Comparison of ENCODE assay signal across 42 cellular contexts in the genomic region with DNA sequence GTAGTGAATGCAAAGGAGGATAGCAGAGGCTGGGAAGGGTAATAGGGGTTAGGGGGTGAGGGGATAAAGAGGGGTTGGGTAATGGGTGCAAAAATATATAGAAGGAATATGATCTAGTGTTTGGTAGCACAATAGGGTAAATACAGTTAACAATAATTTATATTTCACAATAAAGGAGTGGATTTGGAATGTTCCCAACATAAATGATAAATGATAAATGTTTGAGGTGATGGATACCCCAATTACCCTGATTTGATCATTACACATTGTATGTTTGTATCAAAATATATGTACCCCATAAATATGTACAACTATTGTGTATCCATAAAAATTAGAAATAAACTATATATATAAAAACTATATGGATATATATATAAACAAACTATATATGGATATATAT. TPM values are rescaled to one million over a fixed set of nuclear protein-coding genes. Genes with fewer than 3 reads are reported as not detected.
DNase-seq lines count a peak whose midpoint lies in the region; ATAC-seq, FAIRE-seq and TF ChIP-seq lines count a peak whose summit lies in the region.
"Had no signal": no experiment of that assay in that cellular context is flagged by ENCODE, and none has a peak within 500 bp of the region (broad histone marks: within the 10 kb centered on the region; RNA-seq: fewer than 3 reads in every experiment).

No MANE protein-coding gene starts in this region.

- DNase-seq in HepG2 (ENCODE audit: low spot score) = no peak
- no peak for DNase-seq in right lobe of liver
- DNase-seq in K562 (ENCODE audit: extremely low read depth in 1 of 4, low spot score in 3 of 4) = no peak
- DNase-seq in small intestine = no peak
- no peak for DNase-seq in T-helper 9 cell
- DNase-seq in activated CD4-positive, alpha-beta T cell treated with anti-CD3 and anti-CD28 coated beads, Interleukin-2, amount 50 U/mL, for 4 hours = no peak
- no peak for DNase-seq in NCI-H1930 (lab: John Stamatoyannopoulos, UW)
- DNase-seq: 8988T; ACHN; AML-193; BE2C; C1 segment of cervical spinal cord; Caco-2; Calu3; CD4-positive, alpha-beta memory T cell; CD4-positive, alpha-beta T cell; CD4-positive, CD25-positive, alpha-beta regulatory T cell; CD8-positive, alpha-beta memory T cell; CD8-positive, alpha-beta T cell; COR-L47; DMS 273 treated with DMSO at 0.1 percent for 48 hours; DMS153; DMS53; DMS79; DMS79 treated with DMSO at 0.1 percent for 48 hours; DND-41; EL had no signal

- no peak for TF ChIP-seq CTCF in HepG2 (CRISPR knock-in tag; IDR thresholded peaks at IDR 0.05)
- no peak for TF ChIP-seq CTCF in right lobe of liver (IDR thresholded peaks at IDR 0.05)
- TF ChIP-seq CTCF in K562 (IDR thresholded peaks at IDR 0.05 in 2 of 3, conservative IDR thresholded peaks at IDR 0.05 in 1 of 3; ENCODE audit: insufficient read depth in 2 of 3, low read depth in 1 of 3, low read length in 3 of 3) = no peak

- H3K27ac ChIP-seq in HepG2 (ENCODE audit: extremely low read length, insufficient read depth, low read length) (no peak overlapping the region), right lobe of liver (no peak overlapping the region), K562 (ENCODE audit: extremely low read depth, low read depth, low read length) (no peak overlapping the region), small intestine (ENCODE audit: low read depth in 1 of 2, low read length in 1 of 2) (no peak overlapping the region)
- H3K27ac ChIP-seq: 22Rv1; A549; BLaER1; BLaER1 treated with 17β-estradiol and CSF1 and Interleukin-3, amounts not matched to agents 10 nM and 100 nM; C4-2B had no signal

- CTCF ChIA-PET in HepG2 (lab: Yijun Ruan, JAX; ENCODE audit: low intra/inter-chr PET ratio, low total read pairs) = no interaction called here
- CTCF ChIA-PET in K562 (lab: Yijun Ruan, JAX; ENCODE audit: low intra/inter-chr PET ratio) = no interaction called here

- BruUV-seq in HepG2 (replicated peaks; lab: Mats Ljungman, UMichigan) (no TSS peak), K562 (replicated peaks; lab: Mats Ljungman, UMichigan) (no TSS peak)

- FAIRE-seq in HepG2 (lab: Jason Lieb, UNC) = no peak
- FAIRE-seq in K562 (lab: Jason Lieb, UNC) = no peak
- peak; percentile 43 for FAIRE-seq in colon (lab: Jason Lieb, UNC)
- FAIRE-seq in small intestine (lab: Jason Lieb, UNC) = peak; percentile 23
- FAIRE-seq: A204.1, D721Med had no signal

- POLR2A ChIA-PET in HepG2 (lab: Yijun Ruan, JAX) (no interaction called here), K562 (lab: Yijun Ruan, JAX) (no interaction called here)

- H3K27me3 ChIP-seq in HepG2 (ENCODE audit: control insufficient read depth in 1 of 2, insufficient read depth in 2 of 2, low read length in 2 of 2) = no peaks in the 10 kb centered on the region
- H3K27me3 ChIP-seq in right lobe of liver = no peaks in the 10 kb centered on the region
- H3K27me3 ChIP-seq in K562 (ENCODE audit: control insufficient read depth in 2 of 2, insufficient read depth in 2 of 2, low read length in 2 of 2) = no peaks in the 10 kb centered on the region; a peak in 1 of 5 replicates
- no peaks in the 10 kb centered on the region for H3K27me3 ChIP-seq in small intestine (ENCODE audit: control insufficient read depth in 2 of 2, insufficient read depth in 2 of 2, low read length in 2 of 2)
- H3K27me3 ChIP-seq: BLaER1; BLaER1 treated with 17β-estradiol and CSF1 and Interleukin-3, amounts not matched to agents 10 nM and 100 nM had no signal

- H3K9ac ChIP-seq in HepG2 (ENCODE audit: insufficient read depth, low read depth, low read length) = no peak overlapping the region
- no peak overlapping the region for H3K9ac ChIP-seq in K562 (ENCODE audit: insufficient read depth in 1 of 2, low read depth in 2 of 2, low read length in 2 of 2)
- H3K9ac ChIP-seq: BLaER1; BLaER1 treated with 17β-estradiol and CSF1 and Interleukin-3, amounts not matched to agents 10 nM and 100 nM had no signal

- no peak overlapping the region for H2AFZ ChIP-seq in HepG2 (ENCODE audit: low read length)
- no peak overlapping the region for H2AFZ ChIP-seq in K562 (ENCODE audit: low read depth, low read length)

- no peak overlapping the region for H3K4me3 ChIP-seq in HepG2 (replicated peaks in 1 of 3; ENCODE audit: insufficient read depth in 1 of 3, low read depth in 2 of 3, low read length in 3 of 3)
- no peak overlapping the region for H3K4me3 ChIP-seq in right lobe of liver
- H3K4me3 ChIP-seq in K562 = no peak overlapping the region
- no peak overlapping the region for H3K4me3 ChIP-seq in small intestine (ENCODE audit: low read depth in 1 of 2, low read length in 2 of 2)
- H3K4me3 ChIP-seq: A549; BLaER1; BLaER1 treated with 17β-estradiol and CSF1 and Interleukin-3, amounts not matched to agents 10 nM and 100 nM had no signal

- H3K4me1 ChIP-seq in HepG2 (ENCODE audit: insufficient read depth, low read length) (no peaks in the 10 kb centered on the region), right lobe of liver (peaks cover 0 to 5% (median 0%) of the 10 kb centered on the region in 4 donors), K562 (replicated peaks in 1 of 2; ENCODE audit: control insufficient read depth in 2 of 2, insufficient read depth in 2 of 2, low read length in 2 of 2) (no peaks in the 10 kb centered on the region), small intestine (ENCODE audit: control insufficient read depth in 2 of 2, insufficient read depth in 1 of 2, low read depth in 1 of 2, low read length in 1 of 2) (peaks cover 1 to 7% of the 10 kb centered on the region in 2 donors)
- H3K4me1 ChIP-seq: BE2C, Caco-2 had no signal

- in situ Hi-C loops in HepG2 (cut with HindIII; ENCODE audit: extremely low pct_ligation_motif_present, low pct_unique_long_range_greater_than_20kb) = no loop called here
- in situ Hi-C loops in K562 (cut with MboI) = no loop called here

- intact Hi-C loops in HepG2 (cut with micrococcal nuclease; ENCODE audit: unreplicated experiment) (loop anchor here (10.0 kb wide), 1 partner anchor 79 kb away; no protein-coding TSS in a partner anchor), right lobe of liver (cut with DNase I) (no loop called here), K562 (cut with micrococcal nuclease) (no loop called here)

- no peak for TF ChIP-seq EP300 in HepG2 (IDR thresholded peaks at IDR 0.05; ENCODE audit: low read depth in 2 of 2, low read length in 2 of 2)
- TF ChIP-seq EP300 in HepG2 (CRISPR knock-in tag; IDR thresholded peaks at IDR 0.05; ENCODE audit: borderline replicate concordance) = no peak
- TF ChIP-seq EP300 in K562 (IDR thresholded peaks at IDR 0.05; ENCODE audit: low read length) = no peak

- H3K36me3 ChIP-seq in HepG2 (replicated peaks in 1 of 2; ENCODE audit: control insufficient read depth in 1 of 2, insufficient read depth in 2 of 2, low read length in 2 of 2) (no peaks in the 10 kb centered on the region), right lobe of liver (no peaks in the 10 kb centered on the region), K562 (ENCODE audit: control insufficient read depth, insufficient read depth, low read length) (no peaks in the 10 kb centered on the region), small intestine (ENCODE audit: control insufficient read depth in 2 of 2, insufficient read depth in 2 of 2, low read length in 2 of 2) (peaks cover 0 to 2% of the 10 kb centered on the region in 2 donors)
- H3K36me3 ChIP-seq: BE2C; BLaER1; BLaER1 treated with 17β-estradiol and CSF1 and Interleukin-3, amounts not matched to agents 10 nM and 100 nM had no signal

- no peak overlapping the region for H3K4me2 ChIP-seq in HepG2 (ENCODE audit: low read depth, low read length)
- H3K4me2 ChIP-seq in K562 (ENCODE audit: insufficient read depth, low read length) = no peak overlapping the region
- H3K4me2 ChIP-seq: A549; BLaER1; BLaER1 treated with 17β-estradiol and CSF1 and Interleukin-3, amounts not matched to agents 10 nM and 100 nM had no signal

- H4K20me1 ChIP-seq in HepG2 (ENCODE audit: insufficient read depth, low read length) (no peaks in the 10 kb centered on the region), K562 (replicated peaks; ENCODE audit: control insufficient read depth, insufficient read depth, low read length) (no peaks in the 10 kb centered on the region)
- H4K20me1 ChIP-seq: BLaER1; BLaER1 treated with 17β-estradiol and CSF1 and Interleukin-3, amounts not matched to agents 10 nM and 100 nM had no signal

- no peak for TF ChIP-seq POLR2A in HepG2 (IDR thresholded peaks at IDR 0.05; ENCODE audit: insufficient read depth in 1 of 2, low read depth in 2 of 2, low read length in 2 of 2)
- no peak for TF ChIP-seq POLR2A in right lobe of liver (IDR thresholded peaks at IDR 0.05)
- TF ChIP-seq POLR2A in K562 (conservative IDR thresholded peaks at IDR 0.05) = no peak

- no peak for TF ChIP-seq RAD21 in HepG2 (CRISPR knock-in tag; IDR thresholded peaks at IDR 0.05)
- TF ChIP-seq RAD21 in K562 (CRISPR knock-in tag; conservative IDR thresholded peaks at IDR 0.05 in 1 of 2, IDR thresholded peaks at IDR 0.05 in 1 of 2) = no peak

- ATAC-seq in HepG2 = no peak
- ATAC-seq in right lobe of liver = no peak
- no peak for ATAC-seq in K562
- ATAC-seq: A549; CD8-positive, alpha-beta T cell had no signal

- H3K9me1 ChIP-seq in K562 (ENCODE audit: control insufficient read depth, insufficient read depth, low read length) = no peaks in the 10 kb centered on the region

- H3K9me3 ChIP-seq in HepG2 (ENCODE audit: low read length) (no peaks in the 10 kb centered on the region), right lobe of liver (no peaks in the 10 kb centered on the region), K562 (replicated peaks; ENCODE audit: control insufficient read depth, insufficient read depth, low read depth, low read length) (no peaks in the 10 kb centered on the region), small intestine (ENCODE audit: control insufficient read depth, low read depth) (no peaks in the 10 kb centered on the region)
- H3K9me3 ChIP-seq: A549; BE2C; BLaER1; BLaER1 treated with 17β-estradiol and CSF1 and Interleukin-3, amounts not matched to agents 10 nM and 100 nM; Caco-2 had no signal

- no peaks in the 10 kb centered on the region for H3K79me2 ChIP-seq in HepG2 (ENCODE audit: insufficient read depth, low read length)
- no peaks in the 10 kb centered on the region for H3K79me2 ChIP-seq in K562 (ENCODE audit: control insufficient read depth, insufficient read depth, low read length)

RNA-seq across cellular contexts. Expression of a gene that starts 1.0 kb away (rescaled TPM):
- total RNA-seq in HepG2 (2016; rRNA removed; fragmentation: Illumina TruSeq; extraction: Trizol) (0.09 and 0.10 TPM in 2 replicates), right lobe of liver (under 1 TPM in 4 of 6 experiments, not detected in 2; 0.11 to 0.21 (median 0.17) TPM), K562 (2014; rRNA removed) (not detected in 2 replicates), K562 (2014; rRNA removed; fragmentation: Illumina TruSeq; extraction: Trizol) (not detected in 2 replicates), K562 (2015; rRNA removed; fragmentation: Illumina TruSeq; extraction: Trizol) (not detected in 2 replicates), K562 (2021) (not detected in 2 replicates)
- 0.35 and 0.40 TPM in 2 replicates for total RNA-seq in HepG2 (2016; cell fraction: cytosol; rRNA removed; fragmentation: Illumina TruSeq; extraction: Trizol; ENCODE audit: low read depth)
- 0.17 TPM in 1 of 2 replicates, not detected in the other for total RNA-seq in HepG2 (2016; cell fraction: insoluble cytoplasmic fraction; rRNA removed; fragmentation: Illumina TruSeq; extraction: Trizol)
- total RNA-seq in HepG2 (2016; cell fraction: membrane; rRNA removed; fragmentation: Illumina TruSeq; extraction: Trizol) = 0.19 and 0.24 TPM in 2 replicates
- 0.31 and 0.44 TPM in 2 replicates for total RNA-seq in HepG2 (2016; cell fraction: nucleus; rRNA removed; fragmentation: Illumina TruSeq; extraction: Trizol)
- polyA plus RNA-seq in HepG2 (2011; rRNA removed) (0.11 and 0.54 TPM in 2 replicates), K562 (2011; rRNA removed) (not detected in 2 replicates), K562 (2014; fragmentation: Illumina TruSeq; extraction: Trizol) (not detected in 2 replicates), K562 (2014; fragmentation: Nextera tagmentation; extraction: Ambion mirVana) (not detected), K562 (2014; rRNA removed) (not detected in 2 replicates), small intestine (10 to 100 TPM; 31.2 to 56.5 (median 54.3) TPM)
- polyA plus RNA-seq in HepG2 (2011; cell fraction: cytosol; rRNA removed) = 0.01 and 0.08 TPM in 2 replicates
- 0.26 and 0.48 TPM in 2 replicates for polyA plus RNA-seq in HepG2 (2011; cell fraction: nucleus; rRNA removed)
- 0.20 and 0.25 TPM in 2 replicates for polyA plus RNA-seq in HepG2 (2012)
- polyA plus RNA-seq in HepG2 (2016; cell fraction: cytosol; fragmentation: Illumina TruSeq; extraction: Trizol; ENCODE audit: low read depth) = not detected in 2 replicates
- not detected in 2 replicates for polyA plus RNA-seq in HepG2 (2016; cell fraction: insoluble cytoplasmic fraction; fragmentation: Illumina TruSeq; extraction: Trizol; ENCODE audit: low read depth)
- polyA plus RNA-seq in HepG2 (2016; cell fraction: membrane; fragmentation: Illumina TruSeq; extraction: Trizol; ENCODE audit: low read depth) = not detected in 2 replicates
- polyA plus RNA-seq in HepG2 (2016; cell fraction: nucleus; fragmentation: Illumina TruSeq; extraction: Trizol; ENCODE audit: insufficient read depth, low read depth) = 0.39 and 0.62 TPM in 2 replicates
- 0.08 TPM in 1 of 2 replicates, not detected in the other for polyA minus RNA-seq in HepG2 (2011; rRNA and poly(A)+ RNA removed; ENCODE audit: low replicate concordance)
- not detected in 2 replicates for polyA minus RNA-seq in HepG2 (2011; cell fraction: cytosol; rRNA and poly(A)+ RNA removed)
- 0.52 and 1.1 TPM in 2 replicates for polyA minus RNA-seq in HepG2 (2011; cell fraction: nucleus; rRNA and poly(A)+ RNA removed)
- not detected in 2 replicates for total RNA-seq in K562 (2011; cell fraction: chromatin; rRNA removed; ENCODE audit: low replicate concordance)
- total RNA-seq in K562 (2011; cell fraction: nucleolus; rRNA removed) = not detected in 2 replicates
- total RNA-seq in K562 (2011; cell fraction: nucleoplasm; rRNA removed) = not detected in 2 replicates
- not detected in 2 replicates for polyA plus RNA-seq in K562 (2011; cell fraction: cytosol; rRNA removed)
- not detected in 2 replicates for polyA plus RNA-seq in K562 (2011; cell fraction: nucleus; rRNA removed)
- not detected in 2 replicates for polyA plus RNA-seq in K562 (2012)
- polyA minus RNA-seq in K562 (2011; rRNA and poly(A)+ RNA removed) = not detected in 2 replicates
- polyA minus RNA-seq in K562 (2011; cell fraction: cytosol; rRNA and poly(A)+ RNA removed) = not detected in 2 replicates
- not detected in 2 replicates for polyA minus RNA-seq in K562 (2011; cell fraction: nucleus; rRNA and poly(A)+ RNA removed)
- total RNA-seq: A172; A673; B cell; CD4-positive, alpha-beta memory T cell; CD4-positive, alpha-beta T cell; CD4-positive, CD25-positive, alpha-beta regulatory T cell; CD8-positive, alpha-beta memory T cell; CD8-positive, alpha-beta T cell; Daoy had no signal
- polyA plus RNA-seq: AG04450; BJ; CD14-positive monocyte; CD4-positive, alpha-beta memory T cell; CD4-positive, CD25-positive, alpha-beta regulatory T cell; CD8-positive, alpha-beta memory T cell had no signal
